33 cellular contexts compared by ENCODE assay signal in genomic region chr2:66323496-66323895, GRCh38.
"Had no signal": no experiment of that assay in that cellular context is flagged by ENCODE, and none has a peak within 500 bp of the region (broad histone marks: within the 10 kb centered on the region; RNA-seq: fewer than 3 reads in every experiment).

No MANE protein-coding gene starts in this region.

- H2AFZ ChIP-seq: parathyroid adenoma had no signal

- H3K4me3 Mint-ChIP-seq: activated CD4-positive, alpha-beta memory T cell treated with anti-CD3 and anti-CD28 coated beads for 36 hours; activated CD4-positive, alpha-beta T cell treated with anti-CD3 and anti-CD28 coated beads, Interleukin-2, amount 10 ng/mL, durations not matched to agents 24 days and 14 days; activated naive CD4-positive, alpha-beta T cell treated with anti-CD3 and anti-CD28 coated beads, Interleukin-2, amount 10 ng/mL, durations not matched to agents 7 days and 5 days; activated naive CD8-positive, alpha-beta T cell treated with anti-CD3 and anti-CD28 coated beads, Interleukin-2, amount 10 ng/mL, durations not matched to agents 7 days and 5 days; natural killer cell treated with Interleukin-12 subunit alpha and Interleukin-12 subunit beta and Interleukin-15 and Interleukin-18, amount 100 ng/mL, for 72 hours; stimulated activated memory B cell treated with anti-CD40 and anti-IgM and Interleukin-4, amounts not matched to agents 10 μg/mL and 1 μg/mL and 100 μg/mL, for 72 hours; stimulated activated naive CD8-positive, alpha-beta T cell treated with anti-CD3 and anti-CD28 coated beads, Interleukin-15, amount 100 ng/mL, for 72 hours had no signal

- DNase-seq: activated CD4-positive, alpha-beta memory T cell treated with anti-CD3 and anti-CD28 coated beads for 36 hours; activated CD4-positive, alpha-beta T cell treated with anti-CD3 and anti-CD28 coated beads, Interleukin-2, amount 10 ng/mL, durations not matched to agents 24 days and 14 days; activated CD4-positive, CD25-positive, alpha-beta regulatory T cell treated with anti-CD3 and anti-CD28 coated beads, Interleukin-2, amount 50 U/mL, for 72 hours; activated CD8-positive, alpha-beta memory T cell treated with anti-CD3 and anti-CD28 coated beads, Interleukin-2, amount 50 U/mL, for 4 hours; activated gamma-delta T cell; activated naive CD4-positive, alpha-beta T cell treated with anti-CD3 and anti-CD28 coated beads, Interleukin-2, amount 10 ng/mL, durations not matched to agents 7 days and 5 days; activated naive CD8-positive, alpha-beta T cell treated with anti-CD3 and anti-CD28 coated beads, Interleukin-2, amount 10 ng/mL, durations not matched to agents 7 days and 5 days; activated T-cell treated with anti-CD3 and anti-CD28 coated beads, Interleukin-2, amount 50 U/mL, for 1 hour; cortex of kidney; foreskin keratinocyte; heart right ventricle; left lung; lower lobe of right lung; mesenchymal stem cell; mucosa of descending colon; occipital lobe; psoas muscle; stimulated activated CD4-positive, alpha-beta T cell treated with anti-CD3 and anti-CD28 coated beads, Interleukin-1b, Interleukin-23, amount 100 ng/mL, for 48 hours; stimulated activated CD4-positive, alpha-beta T cell treated with anti-CD3 and anti-CD28 coated beads, Interleukin-4, amount 100 ng/mL, for 4 hours; stimulated activated CD8-positive, alpha-beta memory T cell treated with anti-CD3 and anti-CD28 coated beads, Interleukin-4, amount 100 ng/mL, for 48 hours; stimulated activated naive CD8-positive, alpha-beta T cell treated with anti-CD3 and anti-CD28 coated beads, Interleukin-15, amount 100 ng/mL, for 72 hours; substantia nigra; upper lobe of right lung had no signal

- H3K4me1 Mint-ChIP-seq: activated CD4-positive, alpha-beta T cell treated with anti-CD3 and anti-CD28 coated beads, Interleukin-2, amount 10 ng/mL, durations not matched to agents 24 days and 14 days; activated naive CD4-positive, alpha-beta T cell treated with anti-CD3 and anti-CD28 coated beads, Interleukin-2, amount 10 ng/mL, durations not matched to agents 7 days and 5 days; activated naive CD8-positive, alpha-beta T cell treated with anti-CD3 and anti-CD28 coated beads, Interleukin-2, amount 10 ng/mL, durations not matched to agents 7 days and 5 days; stimulated activated memory B cell treated with anti-CD40 and anti-IgM and Interleukin-4, amounts not matched to agents 10 μg/mL and 1 μg/mL and 100 μg/mL, for 72 hours; stimulated activated naive CD8-positive, alpha-beta T cell treated with anti-CD3 and anti-CD28 coated beads, Interleukin-15, amount 100 ng/mL, for 72 hours had no signal

- H3K4me2 ChIP-seq: smooth muscle cell had no signal

- H3K9me3 Mint-ChIP-seq: activated CD4-positive, alpha-beta memory T cell treated with anti-CD3 and anti-CD28 coated beads for 36 hours; activated naive CD4-positive, alpha-beta T cell treated with anti-CD3 and anti-CD28 coated beads, Interleukin-2, amount 10 ng/mL, durations not matched to agents 7 days and 5 days; brain; natural killer cell treated with Interleukin-12 subunit alpha and Interleukin-12 subunit beta and Interleukin-15 and Interleukin-18, amount 100 ng/mL, for 72 hours; stimulated activated memory B cell treated with anti-CD40 and anti-IgM and Interleukin-4, amounts not matched to agents 10 μg/mL and 1 μg/mL and 100 μg/mL, for 72 hours; stimulated activated naive CD8-positive, alpha-beta T cell treated with anti-CD3 and anti-CD28 coated beads, Interleukin-15, amount 100 ng/mL, for 72 hours had no signal

- H3K27me3 ChIP-seq: ascending aorta, cardiac muscle cell, esophagus muscularis mucosa, heart right ventricle, left lung, right atrium auricular region had no signal

- H3K79me2 ChIP-seq: parathyroid adenoma had no signal

- H3K27ac ChIP-seq: ascending aorta, cardiac muscle cell, esophagus muscularis mucosa, foreskin keratinocyte, heart right ventricle, left lung, lower lobe of right lung, parathyroid adenoma, psoas muscle, right atrium auricular region, upper lobe of right lung, VCaP had no signal

- H3K27me3 Mint-ChIP-seq: activated CD4-positive, alpha-beta memory T cell treated with anti-CD3 and anti-CD28 coated beads for 36 hours; activated CD4-positive, alpha-beta T cell treated with anti-CD3 and anti-CD28 coated beads, Interleukin-2, amount 10 ng/mL, durations not matched to agents 24 days and 14 days; activated naive CD4-positive, alpha-beta T cell treated with anti-CD3 and anti-CD28 coated beads, Interleukin-2, amount 10 ng/mL, durations not matched to agents 7 days and 5 days; activated naive CD8-positive, alpha-beta T cell treated with anti-CD3 and anti-CD28 coated beads, Interleukin-2, amount 10 ng/mL, durations not matched to agents 7 days and 5 days; natural killer cell treated with Interleukin-12 subunit alpha and Interleukin-12 subunit beta and Interleukin-15 and Interleukin-18, amount 100 ng/mL, for 72 hours; stimulated activated memory B cell treated with anti-CD40 and anti-IgM and Interleukin-4, amounts not matched to agents 10 μg/mL and 1 μg/mL and 100 μg/mL, for 72 hours; stimulated activated naive CD8-positive, alpha-beta T cell treated with anti-CD3 and anti-CD28 coated beads, Interleukin-15, amount 100 ng/mL, for 72 hours had no signal

- H3K36me3 Mint-ChIP-seq: activated CD4-positive, alpha-beta memory T cell treated with anti-CD3 and anti-CD28 coated beads for 36 hours; activated naive CD4-positive, alpha-beta T cell treated with anti-CD3 and anti-CD28 coated beads, Interleukin-2, amount 10 ng/mL, durations not matched to agents 7 days and 5 days; activated naive CD8-positive, alpha-beta T cell treated with anti-CD3 and anti-CD28 coated beads, Interleukin-2, amount 10 ng/mL, durations not matched to agents 7 days and 5 days; brain; natural killer cell treated with Interleukin-12 subunit alpha and Interleukin-12 subunit beta and Interleukin-15 and Interleukin-18, amount 100 ng/mL, for 72 hours; stimulated activated memory B cell treated with anti-CD40 and anti-IgM and Interleukin-4, amounts not matched to agents 10 μg/mL and 1 μg/mL and 100 μg/mL, for 72 hours had no signal

- H3K9me3 ChIP-seq: ascending aorta, esophagus muscularis mucosa, heart right ventricle, left lung, lower lobe of right lung, mucosa of descending colon, psoas muscle, right atrium auricular region, upper lobe of right lung had no signal

- H3K36me3 ChIP-seq: ascending aorta, cardiac muscle cell, esophagus muscularis mucosa, heart right ventricle, left lung, lower lobe of right lung, right atrium auricular region, upper lobe of right lung had no signal

- H3K27ac Mint-ChIP-seq: activated CD4-positive, alpha-beta memory T cell treated with anti-CD3 and anti-CD28 coated beads for 36 hours; activated CD4-positive, alpha-beta T cell treated with anti-CD3 and anti-CD28 coated beads, Interleukin-2, amount 10 ng/mL, durations not matched to agents 24 days and 14 days; activated naive CD4-positive, alpha-beta T cell treated with anti-CD3 and anti-CD28 coated beads, Interleukin-2, amount 10 ng/mL, durations not matched to agents 7 days and 5 days; activated naive CD8-positive, alpha-beta T cell treated with anti-CD3 and anti-CD28 coated beads, Interleukin-2, amount 10 ng/mL, durations not matched to agents 7 days and 5 days; natural killer cell treated with Interleukin-12 subunit alpha and Interleukin-12 subunit beta and Interleukin-15 and Interleukin-18, amount 100 ng/mL, for 72 hours; stimulated activated memory B cell treated with anti-CD40 and anti-IgM and Interleukin-4, amounts not matched to agents 10 μg/mL and 1 μg/mL and 100 μg/mL, for 72 hours; stimulated activated naive CD8-positive, alpha-beta T cell treated with anti-CD3 and anti-CD28 coated beads, Interleukin-15, amount 100 ng/mL, for 72 hours had no signal

- H3K4me3 ChIP-seq: ascending aorta, cardiac muscle cell, esophagus muscularis mucosa, heart right ventricle, left lung, lower lobe of right lung, mucosa of descending colon, psoas muscle, right atrium auricular region, smooth muscle cell, upper lobe of right lung had no signal

- H3K9ac ChIP-seq: parathyroid adenoma had no signal

- ATAC-seq: foreskin keratinocyte; heart right ventricle; left lung; lower lobe of right lung; mucosa of descending colon; natural killer cell treated with Interleukin-12 subunit alpha and Interleukin-12 subunit beta and Interleukin-15 and Interleukin-18, amount 100 ng/mL, for 72 hours; psoas muscle; stimulated activated memory B cell treated with anti-CD40 and anti-IgM and Interleukin-4, amounts not matched to agents 10 μg/mL and 1 μg/mL and 100 μg/mL, for 72 hours; stimulated activated naive CD8-positive, alpha-beta T cell treated with anti-CD3 and anti-CD28 coated beads, Interleukin-15, amount 100 ng/mL, for 72 hours; upper lobe of right lung had no signal

- H3K4me1 ChIP-seq: ascending aorta, esophagus muscularis mucosa, foreskin keratinocyte, heart right ventricle, left lung, lower lobe of right lung, parathyroid adenoma, psoas muscle, right atrium auricular region, upper lobe of right lung had no signal
